Comparison of ENCODE assay signal across 8 cellular contexts in genomic region chr11:65422104-65422632, GRCh38. TPM values are rescaled to one million over a fixed set of nuclear protein-coding genes. Genes with fewer than 3 reads are reported as not detected.
DNase-seq lines count a peak whose midpoint lies in the region; ATAC-seq and TF ChIP-seq lines count a peak whose summit lies in the region.

No MANE protein-coding gene starts in this region.

- H3K9me3 ChIP-seq in left lung, result no peaks in the 10 kb centered on the region

- H3K4me1 ChIP-seq in left lung, result peaks cover 36 to 53% of the 10 kb centered on the region in 2 donors

- ATAC-seq in HG02759 (IDR thresholded peaks at IDR 0.05; ENCODE audit: unreplicated experiment) (peak; percentile 37), left lung (peak; percentile 24), GM21447 (IDR thresholded peaks at IDR 0.05; ENCODE audit: unreplicated experiment) (no peak)

- intact Hi-C loops in left lung (cut with DNase I), result loop anchor here (5.0 kb wide), 2 partner anchors 75 to 80 kb away; partner anchors contain the start of gene MALAT1 (in 1 of the 2)

- DNase-seq in DMS79 (lab: John Stamatoyannopoulos, UW), result peak; percentile 94
- peak; percentile 90 for DNase-seq in NCI-H460 (ENCODE audit: extremely low read depth, low read depth)
- DNase-seq in activated CD4-positive, alpha-beta T cell treated with anti-CD3 and anti-CD28 coated beads, Interleukin-2, amount 50 U/mL, for 24 hours (ENCODE audit: low read depth in 1 of 2, low spot score in 1 of 2), result peak; percentile 90 to 95
- peak; percentile 86 for DNase-seq in cortex of kidney (lab: John Stamatoyannopoulos, UW)
- DNase-seq in left lung, result peak; percentile 99 to 100
- DNase-seq in stimulated activated CD4-positive, alpha-beta T cell treated with anti-CD3 and anti-CD28 coated beads, Interleukin-1b, Interleukin-23, amount 100 ng/mL, for 48 hours, result peak; percentile 98

- H3K27me3 ChIP-seq in left lung, result no peaks in the 10 kb centered on the region

- peak overlapping the region; percentile 99 to 100 for H3K27ac ChIP-seq in left lung

- peaks cover 0 to 32% of the 10 kb centered on the region in 2 donors for H3K36me3 ChIP-seq in left lung

- no peak for TF ChIP-seq CTCF in left lung (IDR thresholded peaks at IDR 0.05)

- H3K4me3 ChIP-seq in left lung, result peak overlapping the region; percentile 76 to 80

RNA-seq across cellular contexts. Expression of gene NEAT1, which starts 0.4 kb away (rescaled TPM):
- 50.1 and 58.2 TPM in 2 replicates for total RNA-seq in NCI-H460 (2014; rRNA removed; shearing (Covaris generic))
- 197 and 205 TPM in 2 replicates for polyA plus RNA-seq in NCI-H460 (2014; cell fraction: nucleus; rRNA removed)
- 1,000 to 10,000 TPM; 1,146 to 1,441 TPM for total RNA-seq in left lung

RNA-seq across cellular contexts. Expression of gene FRMD8, which starts 35.7 kb away (rescaled TPM):
- 14.4 and 15.1 TPM in 2 replicates for total RNA-seq in NCI-H460 (2014; rRNA removed; shearing (Covaris generic))
- 54.3 and 65.4 TPM in 2 replicates for polyA plus RNA-seq in NCI-H460 (2014; cell fraction: nucleus; rRNA removed)
- 10 to 100 TPM; 31.7 to 31.9 TPM for total RNA-seq in left lung

RNA-seq across cellular contexts. Expression of gene SLC25A45, which starts 39.7 kb away (rescaled TPM):
- total RNA-seq in NCI-H460 (2014; rRNA removed; shearing (Covaris generic)), result 2.0 and 4.0 TPM in 2 replicates
- polyA plus RNA-seq in NCI-H460 (2014; cell fraction: nucleus; rRNA removed), result 7.0 and 7.5 TPM in 2 replicates
- total RNA-seq in left lung, result 1 to 10 TPM; 8.4 to 9.8 TPM

Comparison
In these comparisons a context has a peak if more than half of its experiments do, and no peak if none do; other contexts are left out.
1. RNA of gene NEAT1, which starts 0.4 kb away (total RNA-seq): 1,146 to 1,441 TPM in left lung; 50.1 to 58.2 TPM in NCI-H460; every median in the first group is over 10 times any median in the second.
2. Peak in every context shown above with its lines, with median percentiles within 50 percentile points of each other: DNase-seq.